In the genomic region with DNA sequence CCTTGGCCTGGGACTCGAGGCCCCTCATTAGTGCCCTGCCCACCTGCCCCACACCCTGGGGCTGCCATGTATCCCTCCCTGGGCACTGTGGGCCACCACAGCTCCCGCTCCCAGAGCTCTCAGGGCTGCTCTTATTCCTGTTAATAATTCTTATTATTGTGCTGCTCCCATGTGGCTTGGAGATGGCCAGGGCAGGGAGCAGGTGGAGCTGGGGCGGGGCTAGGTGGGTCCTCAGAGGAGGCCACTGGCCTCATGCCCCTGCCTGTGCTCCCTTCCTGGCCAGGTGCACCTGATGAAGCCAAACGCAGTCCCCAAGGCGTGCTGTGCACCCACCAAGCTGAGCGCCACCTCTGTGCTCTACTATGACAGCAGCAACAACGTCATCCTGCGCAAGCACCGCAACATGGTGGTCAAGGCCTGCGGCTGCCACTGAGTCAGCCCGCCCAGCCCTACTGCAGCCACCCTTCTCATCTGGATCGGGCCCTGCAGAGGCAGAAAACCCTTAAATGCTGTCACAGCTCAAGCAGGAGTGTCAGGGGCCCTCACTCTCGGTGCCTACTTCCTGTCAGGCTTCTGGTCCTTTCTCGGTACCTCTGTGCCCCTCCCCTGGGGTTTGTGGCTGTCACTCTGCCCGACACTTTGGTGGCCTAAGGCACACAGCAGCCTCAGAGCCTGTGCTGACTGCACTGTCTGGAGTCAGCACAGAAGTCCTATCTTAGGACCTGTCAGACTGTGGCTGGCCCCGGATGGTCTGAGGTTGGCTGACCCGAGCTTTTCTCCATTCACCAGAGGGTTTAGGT, we compare ENCODE assay signal across 10 cellular contexts. TPM values are rescaled to one million over a fixed set of nuclear protein-coding genes. Genes with fewer than 3 reads are reported as not detected.
DNase-seq lines count a peak whose midpoint lies in the region; ATAC-seq, FAIRE-seq and TF ChIP-seq lines count a peak whose summit lies in the region.
"Had no signal": no experiment of that assay in that cellular context is flagged by ENCODE, and none has a peak within 500 bp of the region (broad histone marks: within the 10 kb centered on the region; RNA-seq: fewer than 3 reads in every experiment).

No MANE protein-coding gene starts in this region.

- peak in 1 of 2 donors; percentile 21 for TF ChIP-seq POLR2A in thyroid gland (IDR thresholded peaks at IDR 0.05)

- 91 to 95% methylated on average over 10 to 12 of the region's 17 CpGs for WGBS in thyroid gland, 2 donors

- H3K4me3 ChIP-seq in Karpas-422 (ENCODE audit: low read length) (no peak overlapping the region), thyroid gland (replicated peaks in 1 of 3) (no peak overlapping the region)

- peak; percentile 99 for FAIRE-seq in GM18507 (lab: Jason Lieb, UNC)

- H3K36me3 ChIP-seq in Karpas-422 (ENCODE audit: insufficient read depth, low read length) (no peaks in the 10 kb centered on the region; the same call in 1 of the 2 replicates), thyroid gland (peaks cover 16 to 23% of the 10 kb centered on the region in 2 donors)

- no peaks in the 10 kb centered on the region for H3K27me3 Mint-ChIP-seq in progenitor cell of endocrine pancreas
- H3K27me3 Mint-ChIP-seq: dendritic cell treated with granulocyte-macrophage colony-stimulating factor and Interleukin-4, amounts not matched to agents 40 ng/mL and 50 ng/mL, for 4 days had no signal

- peak; percentile 79 for DNase-seq in GM18507 (ENCODE audit: extremely low spot score, insufficient read length, low read depth)
- peak; percentile 88 for DNase-seq in Karpas-422
- no peak for DNase-seq in left ventricle myocardium superior
- DNase-seq in GDM1 (lab: John Stamatoyannopoulos, UW): no peak
- no peak for DNase-seq in thyroid gland
- no peak for DNase-seq in NCI-H1048 (lab: John Stamatoyannopoulos, UW)
- no peak for DNase-seq in progenitor cell of endocrine pancreas (ENCODE audit: low spot score, unreplicated experiment)

- no peak overlapping the region for H2AFZ ChIP-seq in Karpas-422 (ENCODE audit: low read length)

- peak overlapping the region; percentile 42 for H3K4me2 ChIP-seq in Karpas-422 (ENCODE audit: low read depth, low read length, poor library complexity, severe bottlenecking)

- H3K9me2 ChIP-seq in Karpas-422 (replicated peaks; ENCODE audit: insufficient read depth, low read length): no peaks in the 10 kb centered on the region

- TF ChIP-seq CTCF in thyroid gland (IDR thresholded peaks at IDR 0.05) (no peak), progenitor cell of endocrine pancreas (IDR thresholded peaks at IDR 0.05; ENCODE audit: unreplicated experiment) (no peak)

- H3K36me3 Mint-ChIP-seq in progenitor cell of endocrine pancreas (ENCODE audit: insufficient read depth): peaks cover 5% of the 10 kb centered on the region

- H3K4me3 Mint-ChIP-seq in progenitor cell of endocrine pancreas (ENCODE audit: low read depth): no peak overlapping the region
- H3K4me3 Mint-ChIP-seq: dendritic cell treated with granulocyte-macrophage colony-stimulating factor and Interleukin-4, amounts not matched to agents 40 ng/mL and 50 ng/mL, for 4 days had no signal

- ATAC-seq in GM21528 (IDR thresholded peaks at IDR 0.05; ENCODE audit: low FRiP score, unreplicated experiment) (peak; percentile 85), left ventricle myocardium superior (peak; percentile 67)

- H3K27me3 ChIP-seq in Karpas-422 (ENCODE audit: low read length): no peaks in the 10 kb centered on the region
- H3K27me3 ChIP-seq in thyroid gland: no peaks in the 10 kb centered on the region

- H3K4me1 ChIP-seq in Karpas-422 (ENCODE audit: low read length) (peaks cover 17% of the 10 kb centered on the region), thyroid gland (no peaks in the 10 kb centered on the region)

- H3K79me2 ChIP-seq in Karpas-422 (ENCODE audit: low read length): no peaks in the 10 kb centered on the region

- H3K27ac ChIP-seq in Karpas-422 (ENCODE audit: low read length) (no peak overlapping the region), thyroid gland (no peak overlapping the region)

- peak overlapping the region; percentile 45 for H3K9ac ChIP-seq in Karpas-422 (ENCODE audit: low read length)

- no peak overlapping the region for H3K27ac Mint-ChIP-seq in progenitor cell of endocrine pancreas
- H3K27ac Mint-ChIP-seq: dendritic cell treated with granulocyte-macrophage colony-stimulating factor and Interleukin-4, amounts not matched to agents 40 ng/mL and 50 ng/mL, for 4 days had no signal

- intact Hi-C loops in left ventricle myocardium superior (cut with micrococcal nuclease): no loop called here
- intact Hi-C loops in thyroid gland (cut with DNase I): no loop called here

- H3K9me3 ChIP-seq in Karpas-422 (ENCODE audit: low read length) (no peaks in the 10 kb centered on the region), thyroid gland (no peaks in the 10 kb centered on the region)

- no peaks in the 10 kb centered on the region for H3K4me1 Mint-ChIP-seq in progenitor cell of endocrine pancreas (ENCODE audit: low read depth)

- no peaks in the 10 kb centered on the region for H3K9me3 Mint-ChIP-seq in progenitor cell of endocrine pancreas (ENCODE audit: low read depth)
- H3K9me3 Mint-ChIP-seq: dendritic cell treated with granulocyte-macrophage colony-stimulating factor and Interleukin-4, amounts not matched to agents 40 ng/mL and 50 ng/mL, for 4 days had no signal

- no peaks in the 10 kb centered on the region for H4K20me1 ChIP-seq in Karpas-422 (ENCODE audit: insufficient read depth, low read depth, low read length)

RNA-seq across cellular contexts. Expression of gene BMP8A, which starts 34.1 kb away (rescaled TPM):
- not detected in 2 replicates for total RNA-seq in Karpas-422 (2014; rRNA removed; shearing (Covaris generic); ENCODE audit: low replicate concordance)
- not detected for total RNA-seq in left ventricle myocardium superior
- total RNA-seq in thyroid gland: 100 to 1,000 TPM in 3 of 4 donors, 10 to 100 TPM in 1; 58.5 to 386 (median 270) TPM
- total RNA-seq in progenitor cell of endocrine pancreas: 0.67 and 0.71 TPM in 2 replicates
- total RNA-seq: HT1080 had no signal

RNA-seq across cellular contexts. Expression of gene PABPC4, which starts 51.0 kb away (rescaled TPM):
- total RNA-seq in Karpas-422 (2014; rRNA removed; shearing (Covaris generic); ENCODE audit: low replicate concordance): 128 and 180 TPM in 2 replicates
- 246 TPM for total RNA-seq in left ventricle myocardium superior
- 100 to 1,000 TPM in 3 of 4 donors, 10 to 100 TPM in 1; 81.1 to 143 (median 107) TPM for total RNA-seq in thyroid gland
- 324 and 325 TPM in 2 replicates for total RNA-seq in progenitor cell of endocrine pancreas

Comparison
In these comparisons a context has a peak if more than half of its experiments do, and no peak if none do; other contexts are left out.
1. DNase-seq: peak in GM18507 (single experiment) and Karpas-422 (single experiment); none in left ventricle myocardium superior (single experiment), GDM1 (single experiment), thyroid gland (0 of 2), NCI-H1048 (single experiment) and progenitor cell of endocrine pancreas (single experiment).
2. RNA of gene BMP8A, which starts 34.1 kb away (total RNA-seq): 58.5 to 386 TPM in thyroid gland; 0.67 to 0.71 TPM in progenitor cell of endocrine pancreas, not detected in left ventricle myocardium superior (single experiment) and not detected in Karpas-422; every median in the first group is over 10 times any median in the second.